In the genomic region with DNA sequence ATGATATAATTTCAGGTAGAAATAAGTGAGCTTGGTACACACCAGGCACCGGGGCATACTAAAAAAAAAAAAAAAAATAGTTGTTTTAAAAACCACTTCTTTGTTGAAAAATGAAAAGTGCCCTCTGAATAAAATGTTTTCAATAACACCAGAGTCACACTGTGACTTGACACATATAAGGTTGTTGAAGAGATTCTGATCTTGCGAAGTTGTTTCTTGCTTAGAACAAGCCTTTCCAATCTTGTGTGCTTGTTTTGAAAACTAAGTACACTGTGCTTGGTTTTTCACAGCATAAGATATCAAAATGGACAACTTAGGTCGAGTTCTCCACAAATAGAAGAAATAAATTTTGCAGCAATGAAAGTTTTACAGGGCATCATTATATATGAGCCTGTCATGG, we compare ENCODE assay signal across 7 cellular contexts. TPM values are rescaled to one million over a fixed set of nuclear protein-coding genes. Genes with fewer than 3 reads are reported as not detected.
"Had no signal": no experiment of that assay in that cellular context is flagged by ENCODE, and none has a peak within 500 bp of the region (broad histone marks: within the 10 kb centered on the region; RNA-seq: fewer than 3 reads in every experiment).

No MANE protein-coding gene starts in this region.

- H3K9me3 Mint-ChIP-seq: IgD-negative memory B cell had no signal

- DNase-seq: IMR-90 had no signal

- ATAC-seq: HepG2, K562 had no signal

- H3K4me3 ChIP-seq: K562 had no signal

- H3K27me3 Mint-ChIP-seq: IgD-negative memory B cell had no signal

- H3K4me3 Mint-ChIP-seq: IgD-negative memory B cell had no signal

- H3K36me3 Mint-ChIP-seq: IgD-negative memory B cell had no signal

- H3K27ac ChIP-seq: HL-60 had no signal

- H3K27ac Mint-ChIP-seq: IgD-negative memory B cell had no signal

RNA-seq across cellular contexts. Expression of gene PDGFD, which starts 17.0 kb away (rescaled TPM):
- total RNA-seq: HT-29, HT1080 had no signal
- polyA plus RNA-seq: K562 had no signal
